Comparison of ENCODE assay signal across 1 cellular context in genomic region chr15:89575146-89575655, GRCh38.
TF ChIP-seq lines count a peak whose summit lies in the region.

Gene TICRR (plus strand): TSS chr15:89575469. CDS start chr15:89575587, 118 bp downstream.

TF ChIP-seq in HEK293, 187 proteins besides CTCF, POLR2A, EP300 and RAD21 (continued from another document and continues in another):
- TF ChIP-seq ZNF488 (tag by site-specific recombination; IDR thresholded peaks at IDR 0.05) (no peak), ZNF549 (tag by site-specific recombination; IDR thresholded peaks at IDR 0.05) (no peak), KLF9 (tag by site-specific recombination; IDR thresholded peaks at IDR 0.05; ENCODE audit: low read depth) (peak; percentile 92), ZSCAN4 (tag by site-specific recombination; IDR thresholded peaks at IDR 0.05) (no peak), ZNF585B (tag by site-specific recombination; IDR thresholded peaks at IDR 0.05) (no peak), ZNF843 (tag by site-specific recombination; IDR thresholded peaks at IDR 0.05) (no peak), ZNF426 (tag by site-specific recombination; IDR thresholded peaks at IDR 0.05) (no peak), BCL11B (tag by site-specific recombination; IDR thresholded peaks at IDR 0.05; ENCODE audit: low read depth) (no peak), ZNF280C (tag by site-specific recombination; IDR thresholded peaks at IDR 0.05) (no peak), ZNF830 (tag by site-specific recombination; IDR thresholded peaks at IDR 0.05; ENCODE audit: low read depth) (no peak), MEIS1 (CRISPR knock-in tag; IDR thresholded peaks at IDR 0.05; ENCODE audit: borderline replicate concordance) (no peak), ZSCAN16 (tag by site-specific recombination; IDR thresholded peaks at IDR 0.05) (no peak), ZNF433 (tag by site-specific recombination; IDR thresholded peaks at IDR 0.05; ENCODE audit: low read depth) (no peak), SALL2 (tag by site-specific recombination; IDR thresholded peaks at IDR 0.05; ENCODE audit: borderline replicate concordance) (no peak), ZSCAN18 (tag by site-specific recombination; IDR thresholded peaks at IDR 0.05) (no peak), IKZF3 (tag by site-specific recombination; IDR thresholded peaks at IDR 0.05) (peak; percentile 8), GLI2 (tag by site-specific recombination; IDR thresholded peaks at IDR 0.05; ENCODE audit: borderline replicate concordance, low read depth) (no peak), ZNF202 (tag by site-specific recombination; IDR thresholded peaks at IDR 0.05; ENCODE audit: borderline replicate concordance) (no peak), AEBP2 (tag by site-specific recombination; IDR thresholded peaks at IDR 0.05; ENCODE audit: borderline replicate concordance) (no peak), ZNF423 (tag by site-specific recombination; IDR thresholded peaks at IDR 0.05) (no peak), ZBTB11 (tag by site-specific recombination; conservative IDR thresholded peaks at IDR 0.05; ENCODE audit: low read depth) (peak; percentile 40; the same call in 1 of the 2 replicates), ZNF596 (tag by site-specific recombination; IDR thresholded peaks at IDR 0.05) (no peak), HIC1 (tag by site-specific recombination; IDR thresholded peaks at IDR 0.05) (no peak), ZBTB26 (tag by site-specific recombination; optimal IDR thresholded peaks at IDR 0.05) (no peak), KLF10 (tag by site-specific recombination; IDR thresholded peaks at IDR 0.05) (no peak), KLF7 (tag by site-specific recombination; IDR thresholded peaks at IDR 0.05; ENCODE audit: borderline replicate concordance) (no peak), SP2 (tag by site-specific recombination; IDR thresholded peaks at IDR 0.05) (peak; percentile 100), TRIM28 (IDR thresholded peaks at IDR 0.05; ENCODE audit: borderline replicate concordance, low read length) (no peak), ZBTB1 (tag by site-specific recombination; IDR thresholded peaks at IDR 0.05) (no peak), ZNF701 (tag by site-specific recombination; IDR thresholded peaks at IDR 0.05) (no peak), ZNF610 (tag by site-specific recombination; IDR thresholded peaks at IDR 0.05; ENCODE audit: borderline replicate concordance) (no peak), ZNF510 (tag by site-specific recombination; IDR thresholded peaks at IDR 0.05; ENCODE audit: insufficient replicate concordance) (no peak), ZNF335 (tag by site-specific recombination; conservative IDR thresholded peaks at IDR 0.05) (no peak), ZNF239 (tag by site-specific recombination; IDR thresholded peaks at IDR 0.05) (no peak), ZNF639 (tag by site-specific recombination; IDR thresholded peaks at IDR 0.05) (no peak), ZNF175 (tag by site-specific recombination; IDR thresholded peaks at IDR 0.05) (no peak), ZNF837 (tag by site-specific recombination; IDR thresholded peaks at IDR 0.05) (no peak), ZNF148 (tag by site-specific recombination; IDR thresholded peaks at IDR 0.05; ENCODE audit: borderline replicate concordance) (no peak), ZNF580 (tag by site-specific recombination; IDR thresholded peaks at IDR 0.05) (no peak), ZNF311 (tag by site-specific recombination; IDR thresholded peaks at IDR 0.05; ENCODE audit: borderline replicate concordance) (no peak), ZBTB8A (tag by site-specific recombination; IDR thresholded peaks at IDR 0.05) (no peak), ZNF623 (tag by site-specific recombination; IDR thresholded peaks at IDR 0.05) (no peak), ZBTB20 (tag by site-specific recombination; IDR thresholded peaks at IDR 0.05) (peak; percentile 90; the same call in 1 of the 2 replicates)
